24 cellular contexts compared by ENCODE assay signal in the genomic region with DNA sequence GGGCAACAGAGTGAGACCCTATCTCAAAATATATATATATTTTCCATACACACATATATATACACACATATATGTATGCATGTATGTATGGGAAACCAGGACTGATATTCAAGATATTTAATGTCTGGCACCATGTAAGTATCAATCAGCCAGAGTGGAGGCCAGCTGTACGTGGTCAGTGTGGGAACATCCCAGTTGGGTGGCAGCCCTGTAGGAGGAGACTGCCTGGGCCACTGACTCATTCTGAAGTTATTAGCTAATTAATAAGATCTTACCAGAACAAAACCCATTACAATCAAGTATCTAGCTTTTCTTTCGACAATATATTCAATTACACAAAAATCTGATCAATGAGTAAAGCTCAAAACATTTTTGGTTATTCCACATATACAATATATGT.
"Had no signal": no experiment of that assay in that cellular context is flagged by ENCODE, and none has a peak within 500 bp of the region (broad histone marks: within the 10 kb centered on the region; RNA-seq: fewer than 3 reads in every experiment).

No MANE protein-coding gene starts in this region.

- H3K27ac ChIP-seq: body of pancreas, epithelial cell of prostate, gastroesophageal sphincter, pancreas, right lobe of liver, stomach had no signal

- H3K27ac Mint-ChIP-seq: activated B cell treated with CpG ODN at 0.5 μM for 24 hours; activated CD4-positive, alpha-beta T cell treated with anti-CD3 and anti-CD28 coated beads, Interleukin-2, amount 10 ng/mL, durations not matched to agents 24 days and 14 days; activated naive CD4-positive, alpha-beta T cell treated with anti-CD3 and anti-CD28 coated beads, Interleukin-2, amount 10 ng/mL, durations not matched to agents 7 days and 5 days; endodermal cell; immature natural killer cell; memory B cell; naive thymus-derived CD8-positive, alpha-beta T cell; stimulated activated effector memory CD8-positive, alpha-beta T cell treated with anti-CD3 and anti-CD28 coated beads, Interleukin-12 subunit alpha, Interleukin-12 subunit beta, amount 100 ng/mL, for 72 hours; T-helper 2 cell treated with Interferon-gamma antibody and Interleukin-4, amounts not matched to agents 5 μg/mL and 100 μg/mL, for 36 hours; type B pancreatic cell had no signal

- H3K4me3 ChIP-seq: body of pancreas, gastroesophageal sphincter, heart right ventricle, mucosa of descending colon, pancreas, right lobe of liver, smooth muscle cell, stomach had no signal

- H3K4me2 ChIP-seq: smooth muscle cell had no signal

- H3K9me3 ChIP-seq: body of pancreas, gastroesophageal sphincter, heart right ventricle, mucosa of descending colon, pancreas, right lobe of liver, stomach had no signal

- H3K4me3 Mint-ChIP-seq: activated B cell treated with CpG ODN at 0.5 μM for 24 hours; activated CD4-positive, alpha-beta T cell treated with anti-CD3 and anti-CD28 coated beads, Interleukin-2, amount 10 ng/mL, durations not matched to agents 24 days and 14 days; activated naive CD4-positive, alpha-beta T cell treated with anti-CD3 and anti-CD28 coated beads, Interleukin-2, amount 10 ng/mL, durations not matched to agents 7 days and 5 days; activated T-cell treated with anti-CD3 and anti-CD28 coated beads, Interleukin-2, amount 50 U/mL, for 4 hours; endodermal cell; immature natural killer cell; memory B cell; naive thymus-derived CD8-positive, alpha-beta T cell; stimulated activated effector memory CD8-positive, alpha-beta T cell treated with anti-CD3 and anti-CD28 coated beads, Interleukin-12 subunit alpha, Interleukin-12 subunit beta, amount 100 ng/mL, for 72 hours; T-helper 2 cell treated with Interferon-gamma antibody and Interleukin-4, amounts not matched to agents 5 μg/mL and 100 μg/mL, for 36 hours; type B pancreatic cell had no signal

- DNase-seq: activated B cell treated with CpG ODN at 0.5 μM for 24 hours; activated CD4-positive, alpha-beta T cell treated with anti-CD3 and anti-CD28 coated beads, Interleukin-2, amount 10 ng/mL, durations not matched to agents 24 days and 14 days; activated CD8-positive, alpha-beta memory T cell treated with anti-CD3 and anti-CD28 coated beads, Interleukin-2, amount 50 U/mL, for 4 hours; activated effector memory CD4-positive, alpha-beta T cell treated with Interleukin-2 at 50 U/mL for 16 hours; activated naive CD4-positive, alpha-beta T cell treated with anti-CD3 and anti-CD28 coated beads, Interleukin-2, amount 10 ng/mL, durations not matched to agents 7 days and 5 days; activated T-cell treated with anti-CD3 and anti-CD28 coated beads, Interleukin-2, amount 50 U/mL, for 4 hours; body of pancreas; endodermal cell; heart right ventricle; immature natural killer cell; left ventricle myocardium superior; mucosa of descending colon; naive thymus-derived CD8-positive, alpha-beta T cell; pancreas; right lobe of liver; stimulated activated CD4-positive, alpha-beta T cell treated with anti-CD3 and anti-CD28 coated beads, Interleukin-4, amount 100 ng/mL, for 1 hour; stomach had no signal

- H3K4me1 ChIP-seq: gastroesophageal sphincter, right lobe of liver, stomach had no signal

- H3K9me3 Mint-ChIP-seq: activated B cell treated with CpG ODN at 0.5 μM for 24 hours; activated CD4-positive, alpha-beta T cell treated with anti-CD3 and anti-CD28 coated beads, Interleukin-2, amount 10 ng/mL, durations not matched to agents 24 days and 14 days; activated naive CD4-positive, alpha-beta T cell treated with anti-CD3 and anti-CD28 coated beads, Interleukin-2, amount 10 ng/mL, durations not matched to agents 7 days and 5 days; activated T-cell treated with anti-CD3 and anti-CD28 coated beads, Interleukin-2, amount 50 U/mL, for 4 hours; endodermal cell; immature natural killer cell; memory B cell; naive thymus-derived CD8-positive, alpha-beta T cell; stimulated activated effector memory CD8-positive, alpha-beta T cell treated with anti-CD3 and anti-CD28 coated beads, Interleukin-12 subunit alpha, Interleukin-12 subunit beta, amount 100 ng/mL, for 72 hours; T-helper 2 cell treated with Interferon-gamma antibody and Interleukin-4, amounts not matched to agents 5 μg/mL and 100 μg/mL, for 36 hours; type B pancreatic cell had no signal

- H3K27me3 ChIP-seq: body of pancreas, gastroesophageal sphincter, heart right ventricle, pancreas, right lobe of liver, stomach had no signal

- H3K4me1 Mint-ChIP-seq: activated B cell treated with CpG ODN at 0.5 μM for 24 hours; activated CD4-positive, alpha-beta T cell treated with anti-CD3 and anti-CD28 coated beads, Interleukin-2, amount 10 ng/mL, durations not matched to agents 24 days and 14 days; activated naive CD4-positive, alpha-beta T cell treated with anti-CD3 and anti-CD28 coated beads, Interleukin-2, amount 10 ng/mL, durations not matched to agents 7 days and 5 days; immature natural killer cell; memory B cell; naive thymus-derived CD8-positive, alpha-beta T cell; stimulated activated effector memory CD8-positive, alpha-beta T cell treated with anti-CD3 and anti-CD28 coated beads, Interleukin-12 subunit alpha, Interleukin-12 subunit beta, amount 100 ng/mL, for 72 hours had no signal

- H3K27me3 Mint-ChIP-seq: activated B cell treated with CpG ODN at 0.5 μM for 24 hours; activated CD4-positive, alpha-beta T cell treated with anti-CD3 and anti-CD28 coated beads, Interleukin-2, amount 10 ng/mL, durations not matched to agents 24 days and 14 days; activated naive CD4-positive, alpha-beta T cell treated with anti-CD3 and anti-CD28 coated beads, Interleukin-2, amount 10 ng/mL, durations not matched to agents 7 days and 5 days; memory B cell; naive thymus-derived CD8-positive, alpha-beta T cell; type B pancreatic cell had no signal

- ATAC-seq: activated T-cell treated with anti-CD3 and anti-CD28 coated beads, Interleukin-2, amount 50 U/mL, for 4 hours; body of pancreas; gastroesophageal sphincter; heart right ventricle; left ventricle myocardium superior; mucosa of descending colon; naive thymus-derived CD8-positive, alpha-beta T cell; right lobe of liver; stimulated activated effector memory CD8-positive, alpha-beta T cell treated with anti-CD3 and anti-CD28 coated beads, Interleukin-12 subunit alpha, Interleukin-12 subunit beta, amount 100 ng/mL, for 72 hours had no signal
